1 cellular context compared by ENCODE assay signal in the genomic region with DNA sequence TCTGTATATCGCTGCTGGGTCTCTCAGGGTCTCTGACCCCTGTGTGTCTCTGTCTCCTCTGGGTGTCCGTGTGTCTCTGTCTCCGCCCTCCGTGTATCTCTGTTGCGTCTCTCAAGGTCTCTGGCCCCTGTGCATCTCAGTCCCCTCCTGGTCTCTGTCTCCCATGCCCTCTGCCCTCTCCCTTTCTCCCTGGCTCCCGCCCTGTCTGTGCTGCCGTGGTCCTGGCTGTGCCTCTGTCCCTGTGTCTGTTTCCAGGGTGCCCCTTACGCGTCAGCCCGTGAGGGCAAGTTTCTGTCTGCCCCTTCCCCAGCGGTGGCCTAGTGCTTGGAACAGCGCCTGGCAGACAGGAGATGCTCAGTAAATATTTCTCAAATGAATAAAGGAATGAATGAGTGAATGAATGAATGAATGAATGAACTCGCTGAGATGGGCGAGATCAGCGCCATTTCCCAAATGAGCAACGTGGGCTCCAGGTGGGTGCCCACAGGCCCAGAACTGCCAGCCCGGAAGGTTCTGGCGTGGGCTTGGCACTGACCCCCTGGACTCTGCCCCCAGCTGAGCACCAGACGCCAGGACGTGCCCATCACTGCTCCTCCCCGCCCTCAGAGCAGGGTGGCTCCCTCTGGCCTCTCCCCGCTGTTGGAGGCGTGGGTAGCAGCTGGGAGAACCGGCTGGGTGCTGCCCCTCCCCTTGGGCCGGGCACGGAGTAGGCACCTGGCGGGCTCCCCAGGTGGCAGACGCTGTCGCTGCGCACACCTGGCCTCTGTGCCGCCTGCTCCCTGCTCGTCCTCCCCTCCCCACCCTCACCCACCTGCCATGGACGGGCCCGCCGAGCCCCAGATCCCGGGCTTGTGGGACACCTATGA.
TF ChIP-seq lines count a peak whose summit lies in the region.

A gene (plus strand): TSS at position 736 of the 866 bp plus-strand sequence. CDS start 81 bp downstream, at position 817.

TF ChIP-seq in SK-N-SH treated with all-trans-retinoic acid at 6 μM for 48 hours, 23 proteins besides CTCF, POLR2A, EP300 and RAD21 (continued from another document):
- no peak for TF ChIP-seq PPARA (CRISPR knock-in tag; IDR thresholded peaks at IDR 0.05; ENCODE audit: borderline replicate concordance)
